ENCODE assay signal across 18 cellular contexts in genomic region chr5:91875133-91875779, GRCh38.
DNase-seq lines count a peak whose midpoint lies in the region; ATAC-seq, FAIRE-seq and TF ChIP-seq lines count a peak whose summit lies in the region.
"Had no signal": no experiment of that assay in that cellular context is flagged by ENCODE, and none has a peak within 500 bp of the region (broad histone marks: within the 10 kb centered on the region; RNA-seq: fewer than 3 reads in every experiment).

No MANE protein-coding gene starts in this region.

- no peak overlapping the region for H4K5ac ChIP-seq in H9 (ENCODE audit: insufficient read length, low read depth, low read length)

- no CpG with 5 or more reads among the region's 9 CpGs for WGBS in H9 (ENCODE audit: extremely low coverage, insufficient read length, low lambda C conversion rate)

- no peak overlapping the region for H2AFZ ChIP-seq in H9 (ENCODE audit: low read length)
- H2AFZ ChIP-seq in neural progenitor cell (replicated peaks): peak overlapping the region; percentile 77

- FAIRE-seq in urothelium cell line (lab: Jason Lieb, UNC): no peak

- H3K79me2 ChIP-seq in H9 (ENCODE audit: insufficient read depth, low read length): no peaks in the 10 kb centered on the region
- H3K79me2 ChIP-seq in neural progenitor cell (ENCODE audit: low read depth): no peaks in the 10 kb centered on the region

- no peak overlapping the region for H3K4me2 ChIP-seq in H9 (ENCODE audit: insufficient read depth, insufficient read length, low read length)
- peak overlapping the region; percentile 47 for H3K4me2 ChIP-seq in neural progenitor cell

- ATAC-seq in omental fat pad (ENCODE audit: low FRiP score): no peak

- no peak overlapping the region for H3K23ac ChIP-seq in H9 (ENCODE audit: insufficient read length, low read depth, low read length)

- intact Hi-C loops in dorsolateral prefrontal cortex (cut with DNase I): no loop called here

- no peaks in the 10 kb centered on the region for H3K23me2 ChIP-seq in H9 (ENCODE audit: insufficient read length, low read depth, low read length, poor library complexity, severe bottlenecking)

- H3K4me3 Mint-ChIP-seq in H9: no peak overlapping the region
- no peak overlapping the region for H3K4me3 Mint-ChIP-seq in neural progenitor cell
- H3K4me3 Mint-ChIP-seq: CD4-positive, alpha-beta T cell had no signal

- H2BK20ac ChIP-seq in H9 (ENCODE audit: low read depth, low read length, poor library complexity, severe bottlenecking): no peak overlapping the region

- no peaks in the 10 kb centered on the region for H3K79me1 ChIP-seq in H9 (ENCODE audit: insufficient read depth, low read depth, low read length, poor library complexity, severe bottlenecking)

- H3K4me1 ChIP-seq in H9 (ENCODE audit: insufficient read depth, low read length) (peaks cover 2% of the 10 kb centered on the region; the same call in 1 of the 2 replicates), neural progenitor cell (peaks cover 24% of the 10 kb centered on the region)
- H3K4me1 ChIP-seq: BE2C had no signal

- peaks cover 9 to 10% of the 10 kb centered on the region in 2 experiments for H3K4me1 Mint-ChIP-seq in H9
- peaks cover 5% of the 10 kb centered on the region for H3K4me1 Mint-ChIP-seq in neural progenitor cell

- no peak overlapping the region for H2BK15ac ChIP-seq in H9 (ENCODE audit: low read depth, low read length)

- H3K9me3 ChIP-seq in H9 (ENCODE audit: control insufficient read depth, low read depth, low read length): no peaks in the 10 kb centered on the region
- H3K9me3 ChIP-seq in neural progenitor cell (ENCODE audit: low read depth): no peaks in the 10 kb centered on the region
- H3K9me3 ChIP-seq: BE2C had no signal

- H3K27me3 ChIP-seq in H9 (ENCODE audit: insufficient read depth, low read length) (no peaks in the 10 kb centered on the region), brain microvascular endothelial cell (replicated peaks) (no peaks in the 10 kb centered on the region), neural progenitor cell (no peaks in the 10 kb centered on the region), dorsolateral prefrontal cortex (peaks cover 0 to 8% (median 0%) of the 10 kb centered on the region in 45 donors)

- H3K27me3 Mint-ChIP-seq in H9 (ENCODE audit: low read depth): no peaks in the 10 kb centered on the region
- H3K27me3 Mint-ChIP-seq in neural progenitor cell (ENCODE audit: insufficient read depth, low read depth): peaks cover 8% of the 10 kb centered on the region
- H3K27me3 Mint-ChIP-seq: CD4-positive, alpha-beta T cell had no signal

- H2BK5ac ChIP-seq in H9 (ENCODE audit: insufficient read length, low read length): no peak overlapping the region

- H3F3A ChIP-seq in neural progenitor cell (ENCODE audit: low read depth): no peaks in the 10 kb centered on the region

- H3K9ac ChIP-seq in H9 (ENCODE audit: extremely low read depth, insufficient read length, low read length) (no peak overlapping the region), neural progenitor cell (no peak overlapping the region)

- no peak overlapping the region for H4K8ac ChIP-seq in H9 (replicated peaks; ENCODE audit: insufficient read length, low read depth, low read length)

- H3K9me3 Mint-ChIP-seq in H9 (no peaks in the 10 kb centered on the region; a peak in 1 of 5 replicates), neural progenitor cell (peaks cover 7% of the 10 kb centered on the region)
- H3K9me3 Mint-ChIP-seq: CD4-positive, alpha-beta T cell had no signal

- DNase-seq in H9 (no peak), NCI-H69 (lab: John Stamatoyannopoulos, UW) (peak; percentile 55), brain microvascular endothelial cell (peak; percentile 21), neural progenitor cell (ENCODE audit: low spot score) (peak; percentile 63), dorsolateral prefrontal cortex (no peak), omental fat pad (ENCODE audit: low spot score) (no peak), urothelium cell line (ENCODE audit: low spot score) (no peak)
- no peak for DNase-seq in activated CD4-positive, alpha-beta T cell treated with anti-CD3 and anti-CD28 coated beads for 48 hours
- DNase-seq: BE2C; Calu3; CD4-positive, alpha-beta T cell; DMS79; Karpas-422; NCI-H1105; NCI-H1694; NCI-H226; NCI-H526 treated with DMSO at 0.1 percent for 48 hours had no signal

- H3K27ac Mint-ChIP-seq in H9 (peak overlapping the region; percentile 9 to 54 (median 12); a peak in 4 of 7 replicates), neural progenitor cell (peak overlapping the region; percentile 86)
- H3K27ac Mint-ChIP-seq: CD4-positive, alpha-beta T cell had no signal

- H2AK5ac ChIP-seq in H9 (ENCODE audit: insufficient read length, low read length): no peak overlapping the region

- H3K36me3 ChIP-seq in brain microvascular endothelial cell (replicated peaks) (no peaks in the 10 kb centered on the region), neural progenitor cell (no peaks in the 10 kb centered on the region)
- H3K36me3 ChIP-seq: BE2C had no signal

- no peak overlapping the region for H4K91ac ChIP-seq in H9 (ENCODE audit: insufficient read length, low read depth, low read length)

- H2BK12ac ChIP-seq in H9 (ENCODE audit: insufficient read length, low read depth, low read length): no peak overlapping the region

- H3K14ac ChIP-seq in H9 (ENCODE audit: insufficient read depth, low read length): no peak overlapping the region; the same call in 1 of the 2 replicates

- in situ Hi-C loops in brain microvascular endothelial cell (cut with HindIII; ENCODE audit: low pct_ligation_motif_present, low sequenced_read_pairs): no loop called here

- H4K20me1 ChIP-seq in H9 (ENCODE audit: control insufficient read depth, insufficient read depth, insufficient read length) (no peaks in the 10 kb centered on the region), neural progenitor cell (ENCODE audit: low read depth) (no peaks in the 10 kb centered on the region)

- H3T11ph ChIP-seq in H9 (ENCODE audit: low read length): no peak overlapping the region

- no peak overlapping the region for H3K27ac ChIP-seq in H9 (ENCODE audit: insufficient read length, low read depth, low read length)
- no peak overlapping the region for H3K27ac ChIP-seq in brain microvascular endothelial cell
- H3K27ac ChIP-seq in neural progenitor cell: no peak overlapping the region
- no peak overlapping the region for H3K27ac ChIP-seq in dorsolateral prefrontal cortex
- H3K27ac ChIP-seq: RWPE1 had no signal

- H3K56ac ChIP-seq in H9 (ENCODE audit: insufficient read length, low read depth, low read length): no peak overlapping the region

- H3K36me3 Mint-ChIP-seq in H9 (ENCODE audit: insufficient read depth in 1 of 3, low read depth in 3 of 3): no peaks in the 10 kb centered on the region; a peak in 2 of 7 replicates
- H3K36me3 Mint-ChIP-seq in neural progenitor cell: no peaks in the 10 kb centered on the region

- H2BK120ac ChIP-seq in H9 (ENCODE audit: low read depth, low read length, poor library complexity, severe bottlenecking): no peak overlapping the region

- H3K4me3 ChIP-seq in brain microvascular endothelial cell (ENCODE audit: low read depth, low read length) (no peak overlapping the region), neural progenitor cell (no peak overlapping the region), dorsolateral prefrontal cortex (peak overlapping the region in 1 of 59 donors; percentile 10)

- H3K4ac ChIP-seq in H9 (ENCODE audit: low read depth, low read length): no peak overlapping the region

- no peak for TF ChIP-seq CTCF in H9 (conservative IDR thresholded peaks at IDR 0.05)
- TF ChIP-seq CTCF in brain microvascular endothelial cell (IDR thresholded peaks at IDR 0.05; ENCODE audit: low read depth, low read length, missing control alignments): no peak
- TF ChIP-seq CTCF in neural progenitor cell (IDR thresholded peaks at IDR 0.05): no peak
- TF ChIP-seq CTCF in dorsolateral prefrontal cortex (IDR thresholded peaks at IDR 0.05 in 54 of 56, conservative IDR thresholded peaks at IDR 0.05 in 2 of 56; ENCODE audit: low read depth in 1 of 56, partially characterized antibody in 56 of 56): no peak
- no peak for TF ChIP-seq CTCF in omental fat pad (IDR thresholded peaks at IDR 0.05)

- H3K18ac ChIP-seq in H9 (ENCODE audit: insufficient read length, low read depth, low read length): no peak overlapping the region

Comparison
In these comparisons a context has a peak if more than half of its experiments do, and no peak if none do; other contexts are left out.
1. DNase-seq: peak in NCI-H69 (single experiment), brain microvascular endothelial cell (single experiment) and neural progenitor cell (single experiment); none in H9 (single experiment), activated CD4-positive, alpha-beta T cell treated with anti-CD3 and anti-CD28 coated beads for 48 hours (single experiment), dorsolateral prefrontal cortex (0 of 10), omental fat pad (single experiment) and urothelium cell line (single experiment).